Comparison of ENCODE assay signal across 8 cellular contexts in the genomic region with DNA sequence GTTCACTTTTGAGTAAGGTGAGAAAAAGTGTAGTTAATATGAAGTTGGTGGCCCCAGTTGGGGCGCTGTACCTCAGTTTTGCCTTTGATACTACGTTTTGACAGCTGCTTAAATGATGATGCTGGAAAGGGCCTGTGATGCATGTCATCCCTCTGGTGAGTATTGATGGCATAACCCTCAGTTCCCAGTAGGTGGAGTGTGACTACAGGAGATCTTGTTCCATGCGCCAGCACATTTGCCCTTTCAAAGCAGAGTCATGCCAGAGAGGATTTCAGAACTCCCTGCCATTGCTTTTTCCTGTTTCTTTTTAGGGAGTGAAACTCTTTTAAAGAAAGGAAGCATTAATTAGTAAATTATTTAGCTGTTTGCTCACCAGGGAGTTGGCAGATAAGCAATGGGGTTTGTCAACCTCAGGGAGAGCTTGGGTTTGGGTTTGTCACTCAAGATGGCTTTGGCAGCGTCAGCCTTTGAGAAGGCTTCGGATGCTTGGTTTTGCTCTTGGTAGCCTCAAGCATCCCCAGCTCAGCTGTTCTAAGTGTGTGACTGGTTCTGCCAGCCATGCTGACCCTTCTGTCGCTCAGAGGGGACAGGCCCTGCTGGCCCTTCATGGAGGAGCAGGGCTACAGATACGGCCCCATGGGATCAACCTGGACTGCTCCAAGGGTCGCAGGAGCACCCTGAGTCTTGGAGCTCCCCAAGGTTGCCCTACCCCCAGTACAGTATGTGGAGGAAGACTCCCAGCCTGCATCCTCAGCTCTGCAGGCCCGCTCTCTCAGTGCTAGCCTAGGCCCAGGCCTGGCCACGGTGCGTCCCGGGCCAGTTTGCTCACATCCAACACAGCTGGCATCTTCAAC. TPM values are rescaled to one million over a fixed set of nuclear protein-coding genes. Genes with fewer than 3 reads are reported as not detected.
DNase-seq lines count a peak whose midpoint lies in the region; ATAC-seq, FAIRE-seq and TF ChIP-seq lines count a peak whose summit lies in the region.

No MANE protein-coding gene starts in this region.

- no peak overlapping the region for H3K4me2 ChIP-seq in KMS-11

- H3K79me2 ChIP-seq in KMS-11 (ENCODE audit: insufficient read depth, low read depth): no peaks in the 10 kb centered on the region

- 68 to 73% methylated on average over 12 of the region's 12 CpGs for WGBS in pancreas, 2 donors

- H3K4me3 Mint-ChIP-seq in glutamatergic neuron (ENCODE audit: unreplicated experiment): no peak overlapping the region

- H3K36me3 Mint-ChIP-seq in activated naive CD4-positive, alpha-beta T cell treated with anti-CD3 and anti-CD28 coated beads, Interleukin-2, amount 50 U/mL, for 72 hours: no peaks in the 10 kb centered on the region
- H3K36me3 Mint-ChIP-seq in glutamatergic neuron (ENCODE audit: unreplicated experiment): no peaks in the 10 kb centered on the region

- peak; percentile 66 for FAIRE-seq in pancreas (lab: Jason Lieb, UNC)

- intact Hi-C loops in pancreas (cut with DNase I): loop anchor here in 2 of 3 donors (5.0 to 10.0 kb wide), 4 partner anchors 185 to 230 kb away; no protein-coding TSS in a partner anchor

- no peaks in the 10 kb centered on the region for H3K9me3 Mint-ChIP-seq in activated naive CD4-positive, alpha-beta T cell treated with anti-CD3 and anti-CD28 coated beads, Interleukin-2, amount 50 U/mL, for 72 hours
- H3K9me3 Mint-ChIP-seq in glutamatergic neuron (ENCODE audit: unreplicated experiment): no peaks in the 10 kb centered on the region

- H3K36me3 ChIP-seq in GM06990 (ENCODE audit: control insufficient read depth, insufficient read depth, low read length) (no peaks in the 10 kb centered on the region), KMS-11 (ENCODE audit: insufficient read depth) (no peaks in the 10 kb centered on the region), pancreas (no peaks in the 10 kb centered on the region)

- no peak overlapping the region for H3K9ac ChIP-seq in KMS-11

- H3K27ac ChIP-seq in KMS-11 (no peak overlapping the region), pancreas (no peak overlapping the region)

- H3K27ac Mint-ChIP-seq in activated naive CD4-positive, alpha-beta T cell treated with anti-CD3 and anti-CD28 coated beads, Interleukin-2, amount 50 U/mL, for 72 hours: no peak overlapping the region
- H3K27ac Mint-ChIP-seq in glutamatergic neuron (ENCODE audit: unreplicated experiment): no peak overlapping the region

- H3K4me1 ChIP-seq in KMS-11 (ENCODE audit: low read depth, poor library complexity, severe bottlenecking) (no peaks in the 10 kb centered on the region), pancreas (no peaks in the 10 kb centered on the region)

- H3K27me3 Mint-ChIP-seq in glutamatergic neuron (ENCODE audit: unreplicated experiment): no peaks in the 10 kb centered on the region

- H4K20me1 ChIP-seq in KMS-11 (ENCODE audit: insufficient read depth): no peaks in the 10 kb centered on the region

- no peaks in the 10 kb centered on the region for H3K27me3 ChIP-seq in GM06990 (replicated peaks; ENCODE audit: control insufficient read depth, insufficient read depth, low read length)
- H3K27me3 ChIP-seq in KMS-11 (ENCODE audit: insufficient read depth, low read depth): no peaks in the 10 kb centered on the region
- no peaks in the 10 kb centered on the region for H3K27me3 ChIP-seq in pancreas

- H3K4me3 ChIP-seq in GM06990 (replicated peaks; ENCODE audit: low read depth, low read length): no peak overlapping the region
- no peak overlapping the region for H3K4me3 ChIP-seq in KMS-11 (IDR thresholded peaks at IDR 0.05; ENCODE audit: insufficient read depth, low read depth, low read length)
- H3K4me3 ChIP-seq in pancreas: no peak overlapping the region

- H2AFZ ChIP-seq in KMS-11 (ENCODE audit: low read depth): peak overlapping the region; percentile 66; the same call in 1 of the 2 replicates

- peak; percentile 97 for ATAC-seq in activated naive CD4-positive, alpha-beta T cell treated with anti-CD3 and anti-CD28 coated beads, Interleukin-2, amount 50 U/mL, for 72 hours
- ATAC-seq in pancreas: peak; percentile 94 to 100 (median 99)

- DNase-seq in GM06990 (ENCODE audit: extremely low read depth, insufficient read length): peak; percentile 45
- peak; percentile 81 for DNase-seq in H4 (ENCODE audit: low spot score)
- DNase-seq in OCI-M1 (lab: John Stamatoyannopoulos, UW): peak; percentile 82
- DNase-seq in activated naive CD4-positive, alpha-beta T cell treated with anti-CD3 and anti-CD28 coated beads, Interleukin-2, amount 50 U/mL, for 72 hours (ENCODE audit: low spot score in 2 of 2): peak in 1 of 2 donors; percentile 31
- peak; percentile 34 for DNase-seq in glutamatergic neuron
- peak in 3 of 6 donors; percentile 48 to 70 (median 59) for DNase-seq in pancreas
- DNase-seq in GOT3 (lab: John Stamatoyannopoulos, UW): no peak

- no peaks in the 10 kb centered on the region for H3K9me3 ChIP-seq in pancreas

- TF ChIP-seq CTCF in GM06990 (IDR thresholded peaks at IDR 0.05; ENCODE audit: insufficient read depth, low read length, poor library complexity, severe bottlenecking) (peak; percentile 78), KMS-11 (conservative IDR thresholded peaks at IDR 0.05; ENCODE audit: low read depth, low read length) (peak; percentile 86), glutamatergic neuron (IDR thresholded peaks at IDR 0.05; ENCODE audit: partially characterized antibody, unreplicated experiment) (peak; percentile 82), pancreas (IDR thresholded peaks at IDR 0.05) (peak; percentile 31 to 72 (median 69))

- peaks cover 11% of the 10 kb centered on the region for H3K4me1 Mint-ChIP-seq in glutamatergic neuron (ENCODE audit: low read depth, unreplicated experiment)

RNA-seq across cellular contexts. Expression of gene ARMC9, which starts 29.1 kb away (rescaled TPM):
- 34.4 and 41.9 TPM in 2 replicates for total RNA-seq in H4 (2014; rRNA removed; shearing (Covaris generic))
- total RNA-seq in activated naive CD4-positive, alpha-beta T cell treated with anti-CD3 and anti-CD28 coated beads, Interleukin-2, amount 50 U/mL, for 72 hours: 1 to 10 TPM; 2.0 to 4.0 TPM
- total RNA-seq in glutamatergic neuron (ENCODE audit: unreplicated experiment) (19.3 TPM), pancreas (10 to 100 TPM in 1 of 6 donors, 1 to 10 TPM in 5; 5.8 to 15.0 (median 8.9) TPM)
- 1 to 10 TPM; 3.7 to 7.6 TPM for polyA plus RNA-seq in pancreas
